9 cellular contexts compared by ENCODE assay signal in genomic region chr2:31255911-31256571, GRCh38. TPM values are rescaled to one million over a fixed set of nuclear protein-coding genes. Genes with fewer than 3 reads are reported as not detected.
A peak's percentile ranks its signal among the peaks of the same experiment; 100 is the strongest.
DNase-seq lines count a peak whose midpoint lies in the region; ATAC-seq and TF ChIP-seq lines count a peak whose summit lies in the region.
"Had no signal": no experiment of that assay in that cellular context is flagged by ENCODE, and none has a peak within 500 bp of the region (broad histone marks: within the 10 kb centered on the region; RNA-seq: fewer than 3 reads in every experiment).

No MANE protein-coding gene starts in this region.

- H3K4me3 Mint-ChIP-seq in activated T-cell treated with anti-CD3 and anti-CD28 coated beads, Interleukin-2, amount 50 U/mL, for 24 hours: no peak overlapping the region
- H3K4me3 Mint-ChIP-seq: nephron had no signal

- no peaks in the 10 kb centered on the region for H3K27me3 ChIP-seq in AG04450 (ENCODE audit: control insufficient read depth, insufficient read depth, low read length)

- TF ChIP-seq CTCF in AG04450 (IDR thresholded peaks at IDR 0.05; ENCODE audit: low read depth, low read length) (no peak), RWPE1 (conservative IDR thresholded peaks at IDR 0.05; ENCODE audit: low read depth) (no peak), omental fat pad (IDR thresholded peaks at IDR 0.05) (no peak)

- CTCF ChIA-PET in AG04450 (lab: Charles Lee) (interaction anchor here (1.3 kb wide), 1 partner anchor 544 kb away, joined by 3 read pairs; no protein-coding TSS in a partner anchor), RWPE1 (lab: Yijun Ruan, JAX) (interaction anchor here (1.3 kb wide), 1 partner anchor 544 kb away, joined by 3 read pairs; no protein-coding TSS in a partner anchor)

- DNase-seq in AG04450 (ENCODE audit: low read depth, low spot score) (no peak), RWPE1 (ENCODE audit: low spot score) (peak; percentile 56), omental fat pad (ENCODE audit: low spot score) (no peak)
- no peak for DNase-seq in activated T-cell treated with anti-CD3 and anti-CD28 coated beads, Interleukin-2, amount 50 U/mL, for 24 hours
- no peak for DNase-seq in activated naive CD4-positive, alpha-beta T cell (lab: John Stamatoyannopoulos, UW)
- no peak for DNase-seq in effector CD8-positive, alpha-beta T cell (lab: John Stamatoyannopoulos, UW)

- H3K27ac ChIP-seq in AG04450 (ENCODE audit: low read depth, low read length) (peak overlapping the region; percentile 21), RWPE1 (no peak overlapping the region)

- no peak overlapping the region for H3K4me3 ChIP-seq in AG04450 (ENCODE audit: low read depth, low read length)

- POLR2A ChIA-PET in AG04450 (lab: Yijun Ruan, JAX) (interaction anchor here (1.2 kb wide), 1 partner anchor 8 kb away, joined by 3 read pairs; no protein-coding TSS in a partner anchor), RWPE1 (lab: Yijun Ruan, JAX; ENCODE audit: low non-redundant PET) (no interaction called here)

- no peaks in the 10 kb centered on the region for H3K9me3 Mint-ChIP-seq in activated T-cell treated with anti-CD3 and anti-CD28 coated beads, Interleukin-2, amount 50 U/mL, for 24 hours
- H3K9me3 Mint-ChIP-seq: nephron had no signal

- ATAC-seq in GM19351 (IDR thresholded peaks at IDR 0.05; ENCODE audit: unreplicated experiment): peak; percentile 47
- peak; percentile 65 for ATAC-seq in HG03039 (IDR thresholded peaks at IDR 0.05; ENCODE audit: unreplicated experiment)
- ATAC-seq in omental fat pad (ENCODE audit: low FRiP score): no peak

- no peaks in the 10 kb centered on the region; the same call in 1 of the 2 replicates for H3K9me3 ChIP-seq in AG04450 (ENCODE audit: control insufficient read depth, insufficient read depth, low read length)

- no peak overlapping the region for H3K27ac Mint-ChIP-seq in activated T-cell treated with anti-CD3 and anti-CD28 coated beads, Interleukin-2, amount 50 U/mL, for 24 hours

- no peaks in the 10 kb centered on the region for H3K4me1 Mint-ChIP-seq in activated T-cell treated with anti-CD3 and anti-CD28 coated beads, Interleukin-2, amount 50 U/mL, for 24 hours (ENCODE audit: low read depth)

- no peaks in the 10 kb centered on the region for H3K27me3 Mint-ChIP-seq in activated T-cell treated with anti-CD3 and anti-CD28 coated beads, Interleukin-2, amount 50 U/mL, for 24 hours

- no peaks in the 10 kb centered on the region for H3K36me3 Mint-ChIP-seq in activated T-cell treated with anti-CD3 and anti-CD28 coated beads, Interleukin-2, amount 50 U/mL, for 24 hours (ENCODE audit: low read depth)

RNA-seq across cellular contexts. Expression of gene EHD3, which starts 22.1 kb away (rescaled TPM):
- 39.8 and 48.6 TPM in 2 replicates for polyA plus RNA-seq in AG04450 (2011; rRNA removed)
- polyA minus RNA-seq in AG04450 (2011; rRNA and poly(A)+ RNA removed): 45.7 and 61.4 TPM in 2 replicates
- total RNA-seq in omental fat pad: 1 to 10 TPM; 3.1 to 5.2 (median 3.6) TPM

RNA-seq across cellular contexts. Expression of gene CAPN14, which starts 38.7 kb away (rescaled TPM):
- polyA plus RNA-seq in AG04450 (2011; rRNA removed): 0.09 TPM in 2 replicates
- polyA minus RNA-seq in AG04450 (2011; rRNA and poly(A)+ RNA removed): 0.09 TPM in 2 replicates
- total RNA-seq in omental fat pad: under 1 TPM in 1 of 4 donors, not detected in 3; 0.13 TPM
